23 cellular contexts compared by ENCODE assay signal in genomic region chr7:121341933-121342332, GRCh38. TPM values are rescaled to one million over a fixed set of nuclear protein-coding genes. Genes with fewer than 3 reads are reported as not detected.
"Had no signal": no experiment of that assay in that cellular context is flagged by ENCODE, and none has a peak within 500 bp of the region (broad histone marks: within the 10 kb centered on the region; RNA-seq: fewer than 3 reads in every experiment).

No MANE protein-coding gene starts in this region.

- H3K9me3 Mint-ChIP-seq: activated CD8-positive, alpha-beta T cell treated with anti-CD3 and anti-CD28 coated beads for 36 hours; dendritic cell treated with granulocyte-macrophage colony-stimulating factor and Interleukin-4, amounts not matched to agents 40 ng/mL and 50 ng/mL, for 4 days; effector memory CD8-positive, alpha-beta T cell; immature natural killer cell; neural progenitor cell had no signal

- DNase-seq: activated CD4-positive, alpha-beta T cell treated with anti-CD3 and anti-CD28 coated beads for 48 hours; activated CD8-positive, alpha-beta memory T cell treated with anti-CD3 and anti-CD28 coated beads, Interleukin-2, amount 50 U/mL, for 4 hours; activated CD8-positive, alpha-beta T cell treated with anti-CD3 and anti-CD28 coated beads for 36 hours; activated gamma-delta T cell; activated T-cell treated with anti-CD3 and anti-CD28 coated beads, Interleukin-2, amount 50 U/mL, for 48 hours; anterior cingulate cortex; effector memory CD8-positive, alpha-beta T cell; heart left ventricle; immature natural killer cell; left colon; lower lobe of right lung; ovary; sigmoid colon; stimulated activated CD4-positive, alpha-beta T cell treated with anti-CD3 and anti-CD28 coated beads, Interleukin-1b, Interleukin-23, amount 100 ng/mL, for 48 hours; thyroid gland; uterus had no signal

- H3K27me3 ChIP-seq: neural progenitor cell, ovary, sigmoid colon, thyroid gland, uterus had no signal

- H3K9ac ChIP-seq: neural progenitor cell had no signal

- H3K27ac Mint-ChIP-seq: activated CD8-positive, alpha-beta T cell treated with anti-CD3 and anti-CD28 coated beads for 36 hours; activated naive CD8-positive, alpha-beta T cell; dendritic cell treated with granulocyte-macrophage colony-stimulating factor and Interleukin-4, amounts not matched to agents 40 ng/mL and 50 ng/mL, for 4 days; effector memory CD8-positive, alpha-beta T cell; neural progenitor cell had no signal

- H3K9me3 ChIP-seq: heart left ventricle, lower lobe of right lung, ovary, sigmoid colon, thyroid gland, uterus had no signal

- H3K36me3 ChIP-seq: neural progenitor cell, ovary, uterus had no signal

- H2AFZ ChIP-seq: neural progenitor cell had no signal

- H3K4me3 Mint-ChIP-seq: activated CD8-positive, alpha-beta T cell treated with anti-CD3 and anti-CD28 coated beads for 36 hours; activated naive CD8-positive, alpha-beta T cell; dendritic cell treated with granulocyte-macrophage colony-stimulating factor and Interleukin-4, amounts not matched to agents 40 ng/mL and 50 ng/mL, for 4 days; effector memory CD8-positive, alpha-beta T cell; immature natural killer cell; neural progenitor cell had no signal

- H3K4me3 ChIP-seq: heart left ventricle, lower lobe of right lung, neural progenitor cell, ovary, sigmoid colon, thyroid gland, uterus had no signal

- ATAC-seq: activated CD8-positive, alpha-beta T cell treated with anti-CD3 and anti-CD28 coated beads for 36 hours; effector memory CD8-positive, alpha-beta T cell; heart left ventricle; left colon; lower lobe of right lung had no signal

- H3K4me1 ChIP-seq: lower lobe of right lung, neural progenitor cell, thyroid gland, uterus had no signal

- H3K4me2 ChIP-seq: neural progenitor cell had no signal

- H3K27ac ChIP-seq: epithelial cell of prostate, heart left ventricle, lower lobe of right lung, neural progenitor cell, ovary, sigmoid colon, thyroid gland, uterus, VCaP had no signal

- H3K4me1 Mint-ChIP-seq: neural progenitor cell had no signal

- H3K27me3 Mint-ChIP-seq: activated CD8-positive, alpha-beta T cell treated with anti-CD3 and anti-CD28 coated beads for 36 hours; activated naive CD8-positive, alpha-beta T cell; dendritic cell treated with granulocyte-macrophage colony-stimulating factor and Interleukin-4, amounts not matched to agents 40 ng/mL and 50 ng/mL, for 4 days; effector memory CD8-positive, alpha-beta T cell had no signal

RNA-seq across cellular contexts. Expression of gene WNT16, which starts 13.1 kb away (rescaled TPM):
- total RNA-seq: activated CD8-positive, alpha-beta T cell treated with anti-CD3 and anti-CD28 coated beads for 36 hours; left colon; lower lobe of right lung; pulmonary artery endothelial cell; T-helper 1 cell treated with Interleukin-12 subunit alpha and Interleukin-12 subunit beta and Interleukin-4 antibody, amounts not matched to agents 30 ng/mL and 1 ng/mL, for 36 hours; thyroid gland had no signal
- polyA plus RNA-seq: heart left ventricle, immature natural killer cell had no signal
